Comparison of ENCODE assay signal across 8 cellular contexts in genomic region chr5:40681351-40682311, GRCh38. TPM values are rescaled to one million over a fixed set of nuclear protein-coding genes. Genes with fewer than 3 reads are reported as not detected.
DNase-seq lines count a peak whose midpoint lies in the region; ATAC-seq, FAIRE-seq and TF ChIP-seq lines count a peak whose summit lies in the region.

No MANE protein-coding gene starts in this region.

- H3K36me3 ChIP-seq in esophagus (ENCODE audit: control insufficient read depth in 2 of 2, insufficient read depth in 2 of 2, low read length in 1 of 2): no peaks in the 10 kb centered on the region

- FAIRE-seq in HTR-8/SVneo (lab: Jason Lieb, UNC): no peak

- peak overlapping the region; percentile 47 to 67 for H3K27ac ChIP-seq in esophagus (ENCODE audit: low read depth in 2 of 2, low read length in 1 of 2)

- WGBS in esophagus, 2 donors: 8% methylated on average over 71 of the region's 71 CpGs

- peak overlapping the region; percentile 97 for H3K27ac Mint-ChIP-seq in activated CD4-positive, alpha-beta memory T cell treated with anti-CD3 and anti-CD28 coated beads for 36 hours
- peak overlapping the region; percentile 91 to 95 for H3K27ac Mint-ChIP-seq in natural killer cell

- ATAC-seq in HG03175 (IDR thresholded peaks at IDR 0.05; ENCODE audit: unreplicated experiment) (peak; percentile 22), natural killer cell (peak; percentile 2 to 5 (median 3))

- H3K4me3 ChIP-seq in esophagus (ENCODE audit: low read depth in 1 of 2, low read length in 2 of 2): peak overlapping the region; percentile 63 to 74

- CTCF ChIA-PET in activated CD4-positive, alpha-beta memory T cell treated with anti-CD3 and anti-CD28 coated beads for 36 hours (lab: Charles Lee): interaction anchor here (0.7 to 2.2 kb wide), 6 partner anchors 193 to 733 kb away, joined by 3 to 6 read pairs (median 4); no protein-coding TSS in a partner anchor

- H3K27me3 Mint-ChIP-seq in activated CD4-positive, alpha-beta memory T cell treated with anti-CD3 and anti-CD28 coated beads for 36 hours: no peaks in the 10 kb centered on the region
- no peaks in the 10 kb centered on the region for H3K27me3 Mint-ChIP-seq in natural killer cell (ENCODE audit: low read depth in 2 of 2)

- H3K4me1 ChIP-seq in esophagus (ENCODE audit: control insufficient read depth in 2 of 2, insufficient read depth in 2 of 2, low read length in 1 of 2): peaks cover 4 to 12% of the 10 kb centered on the region in 2 donors

- POLR2A ChIA-PET in activated CD4-positive, alpha-beta memory T cell treated with anti-CD3 and anti-CD28 coated beads for 36 hours (lab: Charles Lee): interaction anchor here (0.7 to 5.6 kb wide), 14 partner anchors 11 to 457 kb away, joined by 3 to 32 read pairs (median 4); partner anchors contain the start of gene RPL37

- H3K4me1 Mint-ChIP-seq in activated CD4-positive, alpha-beta memory T cell treated with anti-CD3 and anti-CD28 coated beads for 36 hours (ENCODE audit: low read depth): peaks cover 30% of the 10 kb centered on the region
- H3K4me1 Mint-ChIP-seq in natural killer cell: peaks cover 89 to 93% of the 10 kb centered on the region in 2 donors

- DNase-seq in ELF-1 (ENCODE audit: low read depth, low spot score) (peak; percentile 11), natural killer cell (peak; percentile 37), superior temporal gyrus (ENCODE audit: extremely low spot score) (no peak), LoVo (ENCODE audit: low spot score) (no peak), HTR-8/SVneo (ENCODE audit: insufficient read length, low spot score) (no peak)
- DNase-seq in activated CD4-positive, alpha-beta memory T cell treated with anti-CD3 and anti-CD28 coated beads for 36 hours: peak; percentile 58

- no peaks in the 10 kb centered on the region for H3K9me3 Mint-ChIP-seq in activated CD4-positive, alpha-beta memory T cell treated with anti-CD3 and anti-CD28 coated beads for 36 hours
- no peaks in the 10 kb centered on the region for H3K9me3 Mint-ChIP-seq in natural killer cell

- peaks cover 66% of the 10 kb centered on the region for H3K36me3 Mint-ChIP-seq in activated CD4-positive, alpha-beta memory T cell treated with anti-CD3 and anti-CD28 coated beads for 36 hours
- H3K36me3 Mint-ChIP-seq in natural killer cell: peaks cover 13% of the 10 kb centered on the region

- H3K27me3 ChIP-seq in esophagus (ENCODE audit: control insufficient read depth in 1 of 2, insufficient read depth in 2 of 2, low read length in 2 of 2): peaks cover 0 to 3% of the 10 kb centered on the region in 2 donors

- no peaks in the 10 kb centered on the region for H3K9me3 ChIP-seq in esophagus (ENCODE audit: control insufficient read depth in 2 of 2, insufficient read depth in 1 of 2, low read depth in 1 of 2, low read length in 1 of 2)

- TF ChIP-seq CTCF in natural killer cell (IDR thresholded peaks at IDR 0.05): no peak

- H3K4me3 Mint-ChIP-seq in activated CD4-positive, alpha-beta memory T cell treated with anti-CD3 and anti-CD28 coated beads for 36 hours: peak overlapping the region; percentile 93
- H3K4me3 Mint-ChIP-seq in natural killer cell: peak overlapping the region; percentile 99

- intact Hi-C loops in activated CD4-positive, alpha-beta memory T cell treated with anti-CD3 and anti-CD28 coated beads for 36 hours (cut with micrococcal nuclease): no loop called here
- intact Hi-C loops in natural killer cell (cut with micrococcal nuclease): loop anchor here (2.0 to 10.0 kb wide), 4 partner anchors 153 to 321 kb away; partner anchors contain the start of gene RPL37

RNA-seq across cellular contexts. Expression of gene PTGER4, which starts 1.9 kb away (rescaled TPM):
- total RNA-seq in activated CD4-positive, alpha-beta memory T cell treated with anti-CD3 and anti-CD28 coated beads for 36 hours: 10 to 100 TPM; 53.7 to 59.9 TPM
- 1 to 10 TPM; 1.2 to 1.4 TPM for polyA plus RNA-seq in esophagus
- 100 to 1,000 TPM; 112 to 126 (median 117) TPM for total RNA-seq in natural killer cell

Comparison
In these comparisons a context has a peak if more than half of its experiments do, and no peak if none do; other contexts are left out.
1. DNase-seq: peak in ELF-1 (single experiment), activated CD4-positive, alpha-beta memory T cell treated with anti-CD3 and anti-CD28 coated beads for 36 hours (single experiment) and natural killer cell (single experiment); none in superior temporal gyrus (single experiment), LoVo (single experiment) and HTR-8/SVneo (single experiment).